In the genomic region with DNA sequence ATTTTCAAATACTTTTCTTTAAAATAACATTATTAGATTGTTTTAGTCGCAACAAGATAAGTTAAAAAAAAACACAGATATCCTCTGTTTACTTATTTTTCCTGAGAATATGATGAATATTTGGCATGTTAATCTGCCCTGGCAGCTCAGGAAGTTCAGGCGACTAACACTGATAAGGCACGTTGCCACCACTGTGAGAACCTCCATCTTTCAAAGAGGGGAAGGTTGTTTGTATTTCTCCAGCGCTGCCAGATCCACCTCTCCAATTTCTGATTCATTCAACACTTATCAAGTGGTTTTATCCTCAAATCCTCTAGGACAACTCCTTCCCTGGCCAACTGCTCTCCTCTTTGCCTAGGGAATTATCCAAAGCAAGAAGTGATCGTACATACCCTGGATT, we compare ENCODE assay signal across 20 cellular contexts. TPM values are rescaled to one million over a fixed set of nuclear protein-coding genes. Genes with fewer than 3 reads are reported as not detected.
DNase-seq lines count a peak whose midpoint lies in the region; ATAC-seq, FAIRE-seq and TF ChIP-seq lines count a peak whose summit lies in the region.
"Had no signal": no experiment of that assay in that cellular context is flagged by ENCODE, and none has a peak within 500 bp of the region (broad histone marks: within the 10 kb centered on the region; RNA-seq: fewer than 3 reads in every experiment).

No MANE protein-coding gene starts in this region.

- no peak for TF ChIP-seq POLR2A in GM12878 (IDR thresholded peaks at IDR 0.05; ENCODE audit: low read depth, low read length)
- no peak for TF ChIP-seq POLR2A in GM12891 (IDR thresholded peaks at IDR 0.05; ENCODE audit: low read depth, low read length)

- H3K4me3 ChIP-seq in GM12878 = no peak overlapping the region
- no peak overlapping the region for H3K4me3 ChIP-seq in right atrium auricular region
- H3K4me3 ChIP-seq: GM23248, ovary, sigmoid colon had no signal

- 92% methylated on average over 5 of the region's 5 CpGs for WGBS in GM12878 (ENCODE audit: insufficient coverage, insufficient replicate concordance, low lambda C conversion rate, missing lambda C conversion rate)

- no peaks in the 10 kb centered on the region for H3K36me3 ChIP-seq in GM12878 (ENCODE audit: control insufficient read depth in 2 of 2, insufficient read depth in 2 of 2, low read length in 1 of 2)
- H3K36me3 ChIP-seq in right atrium auricular region = peaks cover 14% of the 10 kb centered on the region
- H3K36me3 ChIP-seq: ovary had no signal

- in situ Hi-C loops in GM12878 (cut with MboI) = no loop called here

- no peak for ATAC-seq in GM12878
- ATAC-seq in GM21786 (IDR thresholded peaks at IDR 0.05; ENCODE audit: unreplicated experiment) = no peak
- ATAC-seq in HG02970 (IDR thresholded peaks at IDR 0.05; ENCODE audit: low FRiP score, unreplicated experiment) = no peak
- ATAC-seq in HG02678 (IDR thresholded peaks at IDR 0.05; ENCODE audit: unreplicated experiment) = no peak
- ATAC-seq: activated CD4-positive, CD25-positive, alpha-beta regulatory T cell treated with anti-CD3 and anti-CD28 coated beads, Interleukin-2, amount 50 U/mL, for 24 hours; effector memory CD8-positive, alpha-beta T cell; natural killer cell; SK-N-SH treated with all-trans-retinoic acid at 6 μM for 48 hours had no signal

- CTCF ChIA-PET in GM12878 (lab: Yijun Ruan, JAX) = no interaction called here

- intact Hi-C loops in GM12878 (cut with micrococcal nuclease; ENCODE audit: unreplicated experiment) = no loop called here

- RAD21 ChIA-PET in GM12878 (lab: Charles Lee; ENCODE audit: unreplicated experiment) = no interaction called here

- no peak overlapping the region for H2AFZ ChIP-seq in GM12878 (ENCODE audit: control insufficient read depth, low read depth, low read length)
- H2AFZ ChIP-seq: GM23248 had no signal

- H3K4me1 ChIP-seq in GM12878 (ENCODE audit: control insufficient read depth, insufficient read depth, low read length) (peaks cover 5% of the 10 kb centered on the region), right atrium auricular region (peaks cover 0 to 48% of the 10 kb centered on the region in 2 donors)

- no peaks in the 10 kb centered on the region for H3K79me2 ChIP-seq in GM12878 (ENCODE audit: control insufficient read depth, insufficient read depth, low read length)

- SMC1A ChIA-PET in GM12878 (lab: Charles Lee; ENCODE audit: uncharacterized antibody, unreplicated experiment) = no interaction called here

- H3K9ac ChIP-seq in GM12878 (ENCODE audit: control insufficient read depth, insufficient read depth, low read length) = no peak overlapping the region
- H3K9ac ChIP-seq: GM23248 had no signal

- H3K27ac ChIP-seq in GM12878 (ENCODE audit: control insufficient read depth, insufficient read depth) (no peak overlapping the region), right atrium auricular region (peak overlapping the region; percentile 56 to 64)
- H3K27ac ChIP-seq: GM23248, RWPE1, sigmoid colon had no signal

- no peak for TF ChIP-seq RAD21 in GM12878 (IDR thresholded peaks at IDR 0.05; ENCODE audit: insufficient read depth, low read depth, low read length)

- POLR2A ChIA-PET in GM12878 (lab: Charles Lee) = no interaction called here

- no peak for TF ChIP-seq EP300 in GM12878 (IDR thresholded peaks at IDR 0.05; ENCODE audit: borderline replicate concordance in 1 of 2, control insufficient read depth in 1 of 2, low read depth in 2 of 2, low read length in 2 of 2)

- H3K27me3 ChIP-seq in GM12878 (replicated peaks in 1 of 2; ENCODE audit: control insufficient read depth in 2 of 2, insufficient read depth in 2 of 2, low read length in 1 of 2) (no peaks in the 10 kb centered on the region), right atrium auricular region (no peaks in the 10 kb centered on the region)
- H3K27me3 ChIP-seq: ovary, sigmoid colon had no signal

- peak; percentile 85 for DNase-seq in Daoy (ENCODE audit: low read depth)
- DNase-seq in NCI-H226 = peak; percentile 4
- DNase-seq in GM12878 (ENCODE audit: low read depth, low spot score) = no peak
- no peak for DNase-seq in right atrium auricular region (ENCODE audit: low spot score)
- no peak for DNase-seq in GM12891 (ENCODE audit: insufficient read length, low spot score)
- DNase-seq: activated CD4-positive, alpha-beta memory T cell treated with anti-CD3 and anti-CD28 coated beads, Interleukin-2, amount 10 ng/mL, durations not matched to agents 7 days and 5 days; COR-L47; effector memory CD8-positive, alpha-beta T cell; GM23248; natural killer cell; NCI-H1105 treated with DMSO at 0.1 percent for 48 hours; NCI-H510A treated with DMSO at 0.1 percent for 48 hours; ovary; sigmoid colon had no signal

- BruUV-seq in GM12878 (replicated peaks; lab: Mats Ljungman, UMichigan) = no TSS peak

- no peaks in the 10 kb centered on the region for H4K20me1 ChIP-seq in GM12878 (ENCODE audit: control insufficient read depth, insufficient read depth)

- TF ChIP-seq CTCF in GM12878 (IDR thresholded peaks at IDR 0.05 in 2 of 3, conservative IDR thresholded peaks at IDR 0.05 in 1 of 3; ENCODE audit: control insufficient read depth in 2 of 3, extremely low read depth in 1 of 3, insufficient read depth in 1 of 3, low read depth in 3 of 3, low read length in 3 of 3) (no peak), right atrium auricular region (IDR thresholded peaks at IDR 0.05) (no peak)

- FAIRE-seq in GM12878 (lab: Jason Lieb, UNC) = peak; percentile 7
- no peak for FAIRE-seq in GM12891 (lab: Jason Lieb, UNC)

- no peaks in the 10 kb centered on the region for H3K9me3 ChIP-seq in GM12878 (replicated peaks; ENCODE audit: control insufficient read depth, insufficient read depth, low read length)
- H3K9me3 ChIP-seq in right atrium auricular region = no peaks in the 10 kb centered on the region
- H3K9me3 ChIP-seq: ovary, sigmoid colon had no signal

- H3K4me2 ChIP-seq in GM12878 (ENCODE audit: control insufficient read depth, insufficient read depth) = no peak overlapping the region

RNA-seq across cellular contexts. Expression of gene CTNNAL1, which starts 21.8 kb away (rescaled TPM):
- total RNA-seq in Daoy (2014; rRNA removed; shearing (Covaris generic)) = 311 and 350 TPM in 2 replicates
- total RNA-seq in GM12878 (2013; cell fraction: nucleolus; rRNA removed) = 5.9 and 6.6 TPM in 2 replicates
- total RNA-seq in GM12878 (2014; rRNA removed) = 34.5 and 46.3 TPM in 2 replicates
- 56.8 and 61.5 TPM in 2 replicates for total RNA-seq in GM12878 (2014; rRNA removed; fragmentation: Illumina TruSeq; extraction: Trizol)
- 41.9 and 43.4 TPM in 2 replicates for total RNA-seq in GM12878 (2021)
- 14.5 TPM for polyA plus RNA-seq in GM12878 (2011; ENCODE audit: low read depth)
- polyA plus RNA-seq in GM12878 (2011; rRNA removed) = 16.3 and 26.1 TPM in 2 replicates
- polyA plus RNA-seq in GM12878 (2011; cell fraction: cytosol; rRNA removed) = 6.6 and 8.1 TPM in 2 replicates
- 4.0 and 4.6 TPM in 2 replicates for polyA plus RNA-seq in GM12878 (2011; cell fraction: nucleus; rRNA removed)
- polyA plus RNA-seq in GM12878 (2012) = 18.2 and 20.3 TPM in 2 replicates
- 53.8 and 54.9 TPM in 2 replicates for polyA plus RNA-seq in GM12878 (2014; fragmentation: Illumina TruSeq; extraction: Trizol)
- polyA plus RNA-seq in GM12878 (2014; fragmentation: Nextera tagmentation; extraction: Ambion mirVana) = 10 to 100 TPM; 27.2 to 48.4 TPM
- 23.8 and 27.6 TPM in 2 replicates for polyA plus RNA-seq in GM12878 (2014; rRNA removed)
- polyA plus RNA-seq in GM12878 (2016; fragmentation: Nextera tagmentation; extraction: Ambion mirVana) = 10 to 100 TPM; 77.5 to 82.5 TPM
- 4.7 and 6.1 TPM in 2 replicates for polyA minus RNA-seq in GM12878 (2011; rRNA and poly(A)+ RNA removed)
- 4.7 and 6.7 TPM in 2 replicates for polyA minus RNA-seq in GM12878 (2011; cell fraction: cytosol; rRNA and poly(A)+ RNA removed)
- 2.2 and 3.0 TPM in 2 replicates for polyA minus RNA-seq in GM12878 (2011; cell fraction: nucleus; rRNA and poly(A)+ RNA removed)
- total RNA-seq in right atrium auricular region = 100 to 1,000 TPM in 1 of 2 donors, 10 to 100 TPM in 1; 98.9 to 120 TPM
- polyA plus RNA-seq in GM12891 (2012; ENCODE audit: low read depth, missing spikeins) = 17.9 TPM

RNA-seq across cellular contexts. Expression of gene ABITRAM, which starts 57.3 kb away (rescaled TPM):
- total RNA-seq in Daoy (2014; rRNA removed; shearing (Covaris generic)) = 12.2 and 24.1 TPM in 2 replicates
- total RNA-seq in GM12878 (2013; cell fraction: nucleolus; rRNA removed) = 11.3 and 13.4 TPM in 2 replicates
- 5.1 and 5.2 TPM in 2 replicates for total RNA-seq in GM12878 (2014; rRNA removed)
- 9.9 and 11.7 TPM in 2 replicates for total RNA-seq in GM12878 (2014; rRNA removed; fragmentation: Illumina TruSeq; extraction: Trizol)
- total RNA-seq in GM12878 (2021) = 7.7 and 7.8 TPM in 2 replicates
- 10.2 TPM for polyA plus RNA-seq in GM12878 (2011; ENCODE audit: low read depth)
- polyA plus RNA-seq in GM12878 (2011; rRNA removed) = 18.4 and 23.6 TPM in 2 replicates
- polyA plus RNA-seq in GM12878 (2011; cell fraction: cytosol; rRNA removed) = 8.6 and 10.1 TPM in 2 replicates
- 12.5 and 14.1 TPM in 2 replicates for polyA plus RNA-seq in GM12878 (2011; cell fraction: nucleus; rRNA removed)
- 7.7 and 8.4 TPM in 2 replicates for polyA plus RNA-seq in GM12878 (2012)
- polyA plus RNA-seq in GM12878 (2014; fragmentation: Illumina TruSeq; extraction: Trizol) = 17.3 TPM in 2 replicates
- polyA plus RNA-seq in GM12878 (2014; fragmentation: Nextera tagmentation; extraction: Ambion mirVana) = 1 to 10 TPM; 8.5 to 8.8 TPM
- polyA plus RNA-seq in GM12878 (2014; rRNA removed) = 8.3 and 9.5 TPM in 2 replicates
- 10 to 100 TPM; 15.3 to 18.3 TPM for polyA plus RNA-seq in GM12878 (2016; fragmentation: Nextera tagmentation; extraction: Ambion mirVana)
- 4.9 and 6.5 TPM in 2 replicates for polyA minus RNA-seq in GM12878 (2011; rRNA and poly(A)+ RNA removed)
- polyA minus RNA-seq in GM12878 (2011; cell fraction: cytosol; rRNA and poly(A)+ RNA removed) = 2.7 and 4.9 TPM in 2 replicates
- 4.6 and 5.7 TPM in 2 replicates for polyA minus RNA-seq in GM12878 (2011; cell fraction: nucleus; rRNA and poly(A)+ RNA removed)
- total RNA-seq in right atrium auricular region = 1 to 10 TPM; 6.1 to 7.3 TPM
- polyA plus RNA-seq in GM12891 (2012; ENCODE audit: low read depth, missing spikeins) = 9.8 TPM

RNA-seq across cellular contexts. Expression of gene ELP1, which starts 57.6 kb away (rescaled TPM):
- 44.1 and 51.0 TPM in 2 replicates for total RNA-seq in Daoy (2014; rRNA removed; shearing (Covaris generic))
- total RNA-seq in GM12878 (2013; cell fraction: nucleolus; rRNA removed) = 39.1 and 43.6 TPM in 2 replicates
- 24.7 and 34.1 TPM in 2 replicates for total RNA-seq in GM12878 (2014; rRNA removed)
- 27.6 and 28.2 TPM in 2 replicates for total RNA-seq in GM12878 (2014; rRNA removed; fragmentation: Illumina TruSeq; extraction: Trizol)
- 20.1 and 20.7 TPM in 2 replicates for total RNA-seq in GM12878 (2021)
- polyA plus RNA-seq in GM12878 (2011; ENCODE audit: low read depth) = 11.3 TPM
- polyA plus RNA-seq in GM12878 (2011; rRNA removed) = 29.9 and 36.6 TPM in 2 replicates
- polyA plus RNA-seq in GM12878 (2011; cell fraction: cytosol; rRNA removed) = 18.3 and 19.4 TPM in 2 replicates
- polyA plus RNA-seq in GM12878 (2011; cell fraction: nucleus; rRNA removed) = 72.8 and 84.9 TPM in 2 replicates
- 18.2 and 18.8 TPM in 2 replicates for polyA plus RNA-seq in GM12878 (2012)
- polyA plus RNA-seq in GM12878 (2014; fragmentation: Illumina TruSeq; extraction: Trizol) = 29.6 and 30.7 TPM in 2 replicates
- 10 to 100 TPM in 1 of 2 experiments, 1 to 10 TPM in 1; 9.7 to 14.4 TPM for polyA plus RNA-seq in GM12878 (2014; fragmentation: Nextera tagmentation; extraction: Ambion mirVana)
- 21.0 and 26.9 TPM in 2 replicates for polyA plus RNA-seq in GM12878 (2014; rRNA removed)
- polyA plus RNA-seq in GM12878 (2016; fragmentation: Nextera tagmentation; extraction: Ambion mirVana) = 10 to 100 TPM; 25.1 to 28.0 TPM
- 33.2 and 33.6 TPM in 2 replicates for polyA minus RNA-seq in GM12878 (2011; rRNA and poly(A)+ RNA removed)
- 10.7 and 11.8 TPM in 2 replicates for polyA minus RNA-seq in GM12878 (2011; cell fraction: cytosol; rRNA and poly(A)+ RNA removed)
- polyA minus RNA-seq in GM12878 (2011; cell fraction: nucleus; rRNA and poly(A)+ RNA removed) = 15.1 and 19.7 TPM in 2 replicates
- 10 to 100 TPM; 14.7 to 22.1 TPM for total RNA-seq in right atrium auricular region
- 21.0 TPM for polyA plus RNA-seq in GM12891 (2012; ENCODE audit: low read depth, missing spikeins)

Comparison
In these comparisons a context has a peak if more than half of its experiments do, and no peak if none do; other contexts are left out.
1. DNase-seq: peak in Daoy (single experiment) and NCI-H226 (single experiment); none in GM12878 (single experiment), right atrium auricular region (single experiment) and GM12891 (single experiment).